In genomic region chr6:1608976-1609661, GRCh38 we compare ENCODE assay signal across 8 cellular contexts. TPM values are rescaled to one million over a fixed set of nuclear protein-coding genes. Genes with fewer than 3 reads are reported as not detected.
A peak's percentile ranks its signal among the peaks of the same experiment; 100 is the strongest.
DNase-seq lines count a peak whose midpoint lies in the region; ATAC-seq and TF ChIP-seq lines count a peak whose summit lies in the region.

No MANE protein-coding gene starts in this region.

- H3K4me3 Mint-ChIP-seq in activated CD8-positive, alpha-beta memory T cell treated with anti-CD3 and anti-CD28 coated beads, Interleukin-2, amount 10 ng/mL, durations not matched to agents 7 days and 5 days: peak overlapping the region; percentile 46
- H3K4me3 Mint-ChIP-seq in endothelial cell (ENCODE audit: unreplicated experiment): peak overlapping the region; percentile 92

- TF ChIP-seq CTCF in RWPE1 (conservative IDR thresholded peaks at IDR 0.05; ENCODE audit: low read depth) (no peak), endothelial cell (IDR thresholded peaks at IDR 0.05; ENCODE audit: unreplicated experiment) (no peak), omental fat pad (IDR thresholded peaks at IDR 0.05) (no peak)

- no peak overlapping the region for H3K27ac Mint-ChIP-seq in activated CD8-positive, alpha-beta memory T cell treated with anti-CD3 and anti-CD28 coated beads, Interleukin-2, amount 10 ng/mL, durations not matched to agents 7 days and 5 days
- no peak overlapping the region for H3K27ac Mint-ChIP-seq in endothelial cell (ENCODE audit: unreplicated experiment)

- H3K27me3 Mint-ChIP-seq in activated CD8-positive, alpha-beta memory T cell treated with anti-CD3 and anti-CD28 coated beads, Interleukin-2, amount 10 ng/mL, durations not matched to agents 7 days and 5 days: peaks cover 65% of the 10 kb centered on the region
- peaks cover 38% of the 10 kb centered on the region for H3K27me3 Mint-ChIP-seq in endothelial cell (ENCODE audit: unreplicated experiment)

- H3K27ac ChIP-seq in RWPE1: peak overlapping the region; percentile 97

- POLR2A ChIA-PET in RWPE1 (lab: Yijun Ruan, JAX; ENCODE audit: low non-redundant PET): no interaction called here

- CTCF ChIA-PET in activated CD8-positive, alpha-beta memory T cell treated with anti-CD3 and anti-CD28 coated beads, Interleukin-2, amount 10 ng/mL, durations not matched to agents 7 days and 5 days (lab: Charles Lee): interaction anchor here (0.6 to 4.6 kb wide), 4 partner anchors 8 to 1621 kb away, joined by 3 to 21 read pairs (median 3); no protein-coding TSS in a partner anchor
- CTCF ChIA-PET in RWPE1 (lab: Yijun Ruan, JAX): interaction anchor here (0.5 to 1.8 kb wide), 3 partner anchors 71 to 1026 kb away, joined by 3 to 9 read pairs (median 3); no protein-coding TSS in a partner anchor

- ATAC-seq in activated CD8-positive, alpha-beta memory T cell treated with anti-CD3 and anti-CD28 coated beads, Interleukin-2, amount 10 ng/mL, durations not matched to agents 7 days and 5 days: no peak
- ATAC-seq in omental fat pad (ENCODE audit: low FRiP score) (peak; percentile 13), GM18505 (IDR thresholded peaks at IDR 0.05; ENCODE audit: unreplicated experiment) (no peak)

- no peak for TF ChIP-seq POLR2A in GM18505 (IDR thresholded peaks at IDR 0.05; ENCODE audit: borderline replicate concordance, extremely low read depth, insufficient read depth, insufficient read length)

- no peaks in the 10 kb centered on the region for H3K9me3 Mint-ChIP-seq in activated CD8-positive, alpha-beta memory T cell treated with anti-CD3 and anti-CD28 coated beads, Interleukin-2, amount 10 ng/mL, durations not matched to agents 7 days and 5 days (ENCODE audit: low read depth)
- peaks cover 4% of the 10 kb centered on the region for H3K9me3 Mint-ChIP-seq in endothelial cell (ENCODE audit: unreplicated experiment)

- no peak for DNase-seq in activated CD8-positive, alpha-beta memory T cell treated with anti-CD3 and anti-CD28 coated beads, Interleukin-2, amount 10 ng/mL, durations not matched to agents 7 days and 5 days
- no peak for DNase-seq in activated CD8-positive, alpha-beta memory T cell treated with anti-CD3 and anti-CD28 coated beads for 24 hours
- peak; percentile 40 for DNase-seq in RWPE1 (ENCODE audit: low spot score)
- DNase-seq in endothelial cell (ENCODE audit: low spot score): peak; percentile 61
- DNase-seq in omental fat pad (ENCODE audit: low spot score): no peak
- no peak for DNase-seq in nucleus accumbens (lab: John Stamatoyannopoulos, UW)
- no peak for DNase-seq in cerebellum (ENCODE audit: low spot score)

- peaks cover 4% of the 10 kb centered on the region for H3K36me3 Mint-ChIP-seq in activated CD8-positive, alpha-beta memory T cell treated with anti-CD3 and anti-CD28 coated beads, Interleukin-2, amount 10 ng/mL, durations not matched to agents 7 days and 5 days
- peaks cover 24% of the 10 kb centered on the region for H3K36me3 Mint-ChIP-seq in endothelial cell (ENCODE audit: low read depth, unreplicated experiment)

- peaks cover 33% of the 10 kb centered on the region for H3K4me1 Mint-ChIP-seq in activated CD8-positive, alpha-beta memory T cell treated with anti-CD3 and anti-CD28 coated beads, Interleukin-2, amount 10 ng/mL, durations not matched to agents 7 days and 5 days
- peaks cover 46% of the 10 kb centered on the region for H3K4me1 Mint-ChIP-seq in endothelial cell (ENCODE audit: unreplicated experiment)

RNA-seq across cellular contexts. Expression of gene FOXC1, which starts 0.6 kb away (rescaled TPM):
- total RNA-seq in activated CD8-positive, alpha-beta memory T cell treated with anti-CD3 and anti-CD28 coated beads, Interleukin-2, amount 10 ng/mL, durations not matched to agents 7 days and 5 days: under 1 TPM in 1 of 2 experiments, not detected in 1; 0.26 TPM
- 112 TPM for total RNA-seq in endothelial cell (ENCODE audit: unreplicated experiment)
- 10 to 100 TPM in 1 of 4 donors, 1 to 10 TPM in 3; 3.8 to 10.1 (median 6.7) TPM for total RNA-seq in omental fat pad
- 8.9 TPM for total RNA-seq in cerebellum

Comparison
In these comparisons a context has a peak if more than half of its experiments do, and no peak if none do; other contexts are left out.
1. DNase-seq: peak in RWPE1 (single experiment) and endothelial cell (single experiment); none in activated CD8-positive, alpha-beta memory T cell treated with anti-CD3 and anti-CD28 coated beads, Interleukin-2, amount 10 ng/mL, durations not matched to agents 7 days and 5 days (single experiment), activated CD8-positive, alpha-beta memory T cell treated with anti-CD3 and anti-CD28 coated beads for 24 hours (single experiment), omental fat pad (single experiment), nucleus accumbens (0 of 56) and cerebellum (single experiment).
2. RNA of gene FOXC1, which starts 0.6 kb away (total RNA-seq): 112 TPM in endothelial cell (single experiment); 3.8 to 10.1 TPM in omental fat pad, 8.9 TPM in cerebellum (single experiment) and 0.26 TPM in activated CD8-positive, alpha-beta memory T cell treated with anti-CD3 and anti-CD28 coated beads, Interleukin-2, amount 10 ng/mL, durations not matched to agents 7 days and 5 days; every median in the first group is over 10 times any median in the second.